Comparison of ENCODE assay signal across 8 cellular contexts in the genomic region with DNA sequence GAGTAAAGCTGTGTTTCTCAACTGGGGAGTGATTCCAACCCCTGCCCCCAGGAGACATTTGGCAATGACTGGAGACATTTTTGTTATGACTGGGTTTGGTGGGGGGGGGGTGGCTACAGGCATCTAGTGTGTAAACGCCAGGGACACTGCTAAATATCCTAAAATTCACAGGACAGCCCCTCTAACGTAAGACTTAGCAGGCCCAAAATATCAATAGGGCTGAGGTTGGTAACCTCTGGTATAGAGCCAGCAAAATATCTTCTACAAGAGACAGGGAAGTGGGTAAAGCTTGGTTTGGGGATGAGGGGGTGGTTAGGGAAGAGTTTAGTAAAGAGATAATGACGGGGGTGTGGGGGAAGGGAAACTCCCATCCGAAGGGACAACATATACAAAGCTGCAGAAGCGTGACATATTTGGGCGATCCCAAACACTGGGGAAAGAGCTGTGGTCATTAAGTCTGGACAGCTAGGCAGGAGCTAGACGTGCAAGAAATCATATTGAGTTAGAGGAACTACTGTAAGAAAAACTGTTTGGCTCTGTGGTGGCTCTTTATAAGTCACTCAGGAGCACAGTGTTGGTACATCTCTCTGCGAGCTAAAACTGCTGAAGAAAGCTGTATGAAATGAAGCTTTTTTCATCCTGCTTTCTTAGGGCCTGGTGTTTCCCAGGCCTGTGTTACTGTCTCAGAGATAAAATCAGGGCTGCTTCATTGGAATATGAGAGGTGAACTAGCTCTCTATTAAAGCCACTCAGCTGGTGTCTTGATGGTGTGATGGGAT. TPM values are rescaled to one million over a fixed set of nuclear protein-coding genes. Genes with fewer than 3 reads are reported as not detected.
DNase-seq lines count a peak whose midpoint lies in the region; ATAC-seq and TF ChIP-seq lines count a peak whose summit lies in the region.

No MANE protein-coding gene starts in this region.

- peak overlapping the region; percentile 75 for H3K4me3 Mint-ChIP-seq in activated CD4-positive, alpha-beta T cell treated with anti-CD3 and anti-CD28 coated beads for 36 hours

- H3K27me3 ChIP-seq in esophagus squamous epithelium: no peaks in the 10 kb centered on the region

- H3K36me3 ChIP-seq in esophagus squamous epithelium: peaks cover 0 to 14% (median 0%) of the 10 kb centered on the region in 3 donors

- H3K4me3 ChIP-seq in esophagus squamous epithelium: peak overlapping the region in 1 of 4 donors; percentile 3

- CTCF ChIA-PET in activated CD4-positive, alpha-beta T cell treated with anti-CD3 and anti-CD28 coated beads for 36 hours (lab: Charles Lee): interaction anchor here (0.7 to 7.7 kb wide), 26 partner anchors 9 to 189 kb away, joined by 3 to 150 read pairs (median 10); a partner anchor contains a TSS

- intact Hi-C loops in activated CD4-positive, alpha-beta T cell treated with anti-CD3 and anti-CD28 coated beads for 36 hours (cut with DNase I, micrococcal nuclease): loop anchor here (1.0 to 5.0 kb wide), 2 partner anchors 72 to 138 kb away; a partner anchor contains a TSS
- intact Hi-C loops in esophagus squamous epithelium (cut with DNase I): loop anchor here (10.0 kb wide), 1 partner anchor 71 kb away; a partner anchor contains a TSS

- peaks cover 65% of the 10 kb centered on the region for H3K4me1 Mint-ChIP-seq in activated CD4-positive, alpha-beta T cell treated with anti-CD3 and anti-CD28 coated beads for 36 hours

- DNase-seq in activated CD4-positive, alpha-beta T cell treated with anti-CD3 and anti-CD28 coated beads for 36 hours: peak; percentile 80
- no peak for DNase-seq in activated CD4-positive, alpha-beta T cell treated with anti-CD3 and anti-CD28 coated beads for 1 hour
- DNase-seq in SKM-1 treated with dmso at 0.1 percent for 144 hours (lab: John Stamatoyannopoulos, UW; ENCODE audit: unreplicated experiment) (peak; percentile 41), esophagus squamous epithelium (lab: John Stamatoyannopoulos, UW) (no peak), amygdala (lab: John Stamatoyannopoulos, UW) (no peak), NCI-H128 (lab: John Stamatoyannopoulos, UW; ENCODE audit: unreplicated experiment) (no peak), NCI-H2196 (lab: John Stamatoyannopoulos, UW; ENCODE audit: unreplicated experiment) (no peak)
- peak; percentile 70 for DNase-seq in stimulated activated CD8-positive, alpha-beta memory T cell treated with anti-CD3 and anti-CD28 coated beads, Interleukin-4, amount 100 ng/mL, for 48 hours

- peak overlapping the region; percentile 98 for H3K27ac Mint-ChIP-seq in activated CD4-positive, alpha-beta T cell treated with anti-CD3 and anti-CD28 coated beads for 36 hours

- POLR2A ChIA-PET in activated CD4-positive, alpha-beta T cell treated with anti-CD3 and anti-CD28 coated beads for 36 hours (lab: Charles Lee): interaction anchor here (0.5 to 15.3 kb wide), 8 partner anchors 9 to 426 kb away, joined by 3 to 474 read pairs (median 4); a partner anchor contains a TSS

- H3K27me3 Mint-ChIP-seq in activated CD4-positive, alpha-beta T cell treated with anti-CD3 and anti-CD28 coated beads for 36 hours: no peaks in the 10 kb centered on the region

- TF ChIP-seq CTCF in esophagus squamous epithelium (IDR thresholded peaks at IDR 0.05): no peak

- H3K9me3 Mint-ChIP-seq in activated CD4-positive, alpha-beta T cell treated with anti-CD3 and anti-CD28 coated beads for 36 hours (ENCODE audit: low read depth): no peaks in the 10 kb centered on the region

- peak overlapping the region; percentile 32 to 79 (median 66) for H3K27ac ChIP-seq in esophagus squamous epithelium

- no peak for TF ChIP-seq POLR2A in esophagus squamous epithelium (IDR thresholded peaks at IDR 0.05)

- peaks cover 29% of the 10 kb centered on the region for H3K36me3 Mint-ChIP-seq in activated CD4-positive, alpha-beta T cell treated with anti-CD3 and anti-CD28 coated beads for 36 hours (ENCODE audit: low read depth)

- H3K9me3 ChIP-seq in esophagus squamous epithelium: no peaks in the 10 kb centered on the region

- peaks cover 0 to 28% (median 13%) of the 10 kb centered on the region in 3 donors for H3K4me1 ChIP-seq in esophagus squamous epithelium

- peak; percentile 67 for ATAC-seq in activated CD4-positive, alpha-beta T cell treated with anti-CD3 and anti-CD28 coated beads for 36 hours

- WGBS in esophagus squamous epithelium, 2 donors: 53% methylated on average over 8 of the region's 8 CpGs

RNA-seq across cellular contexts. Expression of a gene that starts 0.7 kb away (rescaled TPM):
- 10 to 100 TPM; 65.8 to 67.9 TPM for total RNA-seq in activated CD4-positive, alpha-beta T cell treated with anti-CD3 and anti-CD28 coated beads for 36 hours
- 10 to 100 TPM in 3 of 4 donors, 1 to 10 TPM in 1; 9.4 to 13.6 (median 11.1) TPM for total RNA-seq in esophagus squamous epithelium

RNA-seq across cellular contexts. Expression of a gene that starts 24.4 kb away (rescaled TPM):
- total RNA-seq in activated CD4-positive, alpha-beta T cell treated with anti-CD3 and anti-CD28 coated beads for 36 hours: 1,000 to 10,000 TPM; 5,181 to 7,416 TPM
- total RNA-seq in esophagus squamous epithelium: 1,000 to 10,000 TPM in 3 of 4 donors, 100 to 1,000 TPM in 1; 992 to 4,464 (median 1,820) TPM

RNA-seq across cellular contexts. Expression of a gene that starts 24.5 kb away (rescaled TPM):
- total RNA-seq in activated CD4-positive, alpha-beta T cell treated with anti-CD3 and anti-CD28 coated beads for 36 hours: 10 to 100 TPM; 11.2 to 14.1 TPM
- total RNA-seq in esophagus squamous epithelium: 1 to 10 TPM in 1 of 4 donors, not detected in 3; 1.3 TPM

Comparison
In these comparisons a context has a peak if more than half of its experiments do, and no peak if none do; other contexts are left out.
1. DNase-seq: peak in activated CD4-positive, alpha-beta T cell treated with anti-CD3 and anti-CD28 coated beads for 36 hours (single experiment), SKM-1 treated with dmso at 0.1 percent for 144 hours (single experiment) and stimulated activated CD8-positive, alpha-beta memory T cell treated with anti-CD3 and anti-CD28 coated beads, Interleukin-4, amount 100 ng/mL, for 48 hours (single experiment); none in activated CD4-positive, alpha-beta T cell treated with anti-CD3 and anti-CD28 coated beads for 1 hour (single experiment), esophagus squamous epithelium (single experiment), amygdala (0 of 56), NCI-H128 (single experiment) and NCI-H2196 (single experiment).
2. RNA of a gene that starts 0.7 kb away (total RNA-seq): 65.8 to 67.9 TPM in activated CD4-positive, alpha-beta T cell treated with anti-CD3 and anti-CD28 coated beads for 36 hours; 9.4 to 13.6 TPM in esophagus squamous epithelium; every median in the first group is over 4 times any median in the second.
3. RNA of a gene that starts 24.5 kb away (total RNA-seq): 11.2 to 14.1 TPM in activated CD4-positive, alpha-beta T cell treated with anti-CD3 and anti-CD28 coated beads for 36 hours; 1.3 TPM in esophagus squamous epithelium; every median in the first group is over 4 times any median in the second.